ENCODE assay signal across 7 cellular contexts in genomic region chr6:169404828-169405227, GRCh38.
"Had no signal": no experiment of that assay in that cellular context is flagged by ENCODE, and none has a peak within 500 bp of the region (broad histone marks: within the 10 kb centered on the region; RNA-seq: fewer than 3 reads in every experiment).

No MANE protein-coding gene starts in this region.

- DNase-seq: H9, HCEC 1CT, HFFc6, Karpas-422, KBM-7 had no signal

- H3K9ac ChIP-seq: KMS-11 had no signal

- ATAC-seq: GM23338 had no signal

- H3K4me2 ChIP-seq: GM23338, KMS-11 had no signal

- H3K4me3 ChIP-seq: GM23338 had no signal

- H2AFZ ChIP-seq: GM23338 had no signal

- H3K27ac ChIP-seq: KMS-11 had no signal
